13 cellular contexts compared by ENCODE assay signal in genomic region chr21:38349111-38349746, GRCh38.
DNase-seq lines count a peak whose midpoint lies in the region; ATAC-seq, FAIRE-seq and TF ChIP-seq lines count a peak whose summit lies in the region.
"Had no signal": no experiment of that assay in that cellular context is flagged by ENCODE, and none has a peak within 500 bp of the region (broad histone marks: within the 10 kb centered on the region; RNA-seq: fewer than 3 reads in every experiment).

No MANE protein-coding gene starts in this region.

- H3K4me3 Mint-ChIP-seq in activated CD8-positive, alpha-beta T cell treated with anti-CD3 and anti-CD28 coated beads for 36 hours = no peak overlapping the region
- no peak overlapping the region for H3K4me3 Mint-ChIP-seq in activated CD8-positive, alpha-beta T cell treated with anti-CD3 and anti-CD28 coated beads, Interleukin-2, amount 10 ng/mL, durations not matched to agents 7 days and 5 days
- H3K4me3 Mint-ChIP-seq in stimulated activated naive CD8-positive, alpha-beta T cell treated with anti-CD3 and anti-CD28 coated beads, Interleukin-15, amount 100 ng/mL, for 72 hours = peak overlapping the region in 1 of 2 donors; percentile 27
- H3K4me3 Mint-ChIP-seq in immature natural killer cell = no peak overlapping the region
- H3K4me3 Mint-ChIP-seq: stimulated activated memory B cell treated with anti-CD40 and anti-IgM and Interleukin-4, amounts not matched to agents 10 μg/mL and 1 μg/mL and 100 μg/mL, for 72 hours had no signal

- H3K9me3 ChIP-seq in upper lobe of right lung = no peaks in the 10 kb centered on the region

- no peak for FAIRE-seq in urothelium cell line (lab: Jason Lieb, UNC)

- H3K27ac Mint-ChIP-seq in activated CD8-positive, alpha-beta T cell treated with anti-CD3 and anti-CD28 coated beads for 36 hours = no peak overlapping the region
- H3K27ac Mint-ChIP-seq in activated CD8-positive, alpha-beta T cell treated with anti-CD3 and anti-CD28 coated beads, Interleukin-2, amount 10 ng/mL, durations not matched to agents 7 days and 5 days = no peak overlapping the region
- peak overlapping the region; percentile 40 to 74 for H3K27ac Mint-ChIP-seq in stimulated activated naive CD8-positive, alpha-beta T cell treated with anti-CD3 and anti-CD28 coated beads, Interleukin-15, amount 100 ng/mL, for 72 hours
- no peak overlapping the region for H3K27ac Mint-ChIP-seq in immature natural killer cell
- H3K27ac Mint-ChIP-seq: stimulated activated memory B cell treated with anti-CD40 and anti-IgM and Interleukin-4, amounts not matched to agents 10 μg/mL and 1 μg/mL and 100 μg/mL, for 72 hours had no signal

- H3K36me3 ChIP-seq in upper lobe of right lung = no peaks in the 10 kb centered on the region
- H3K36me3 ChIP-seq: cardiac muscle cell had no signal

- no peaks in the 10 kb centered on the region for H3K27me3 Mint-ChIP-seq in activated CD8-positive, alpha-beta T cell treated with anti-CD3 and anti-CD28 coated beads for 36 hours
- H3K27me3 Mint-ChIP-seq in activated CD8-positive, alpha-beta T cell treated with anti-CD3 and anti-CD28 coated beads, Interleukin-2, amount 10 ng/mL, durations not matched to agents 7 days and 5 days (ENCODE audit: low read depth) = peaks cover 5% of the 10 kb centered on the region
- H3K27me3 Mint-ChIP-seq in stimulated activated naive CD8-positive, alpha-beta T cell treated with anti-CD3 and anti-CD28 coated beads, Interleukin-15, amount 100 ng/mL, for 72 hours = peaks cover 11% of the 10 kb centered on the region
- H3K27me3 Mint-ChIP-seq in immature natural killer cell (ENCODE audit: low read depth in 3 of 3) = peaks cover 0 to 4% (median 3%) of the 10 kb centered on the region in 3 donors
- H3K27me3 Mint-ChIP-seq: stimulated activated memory B cell treated with anti-CD40 and anti-IgM and Interleukin-4, amounts not matched to agents 10 μg/mL and 1 μg/mL and 100 μg/mL, for 72 hours had no signal

- H3K27me3 ChIP-seq in upper lobe of right lung = no peaks in the 10 kb centered on the region
- H3K27me3 ChIP-seq: cardiac muscle cell had no signal

- DNase-seq in activated CD8-positive, alpha-beta T cell treated with anti-CD3 and anti-CD28 coated beads for 36 hours = peak; percentile 11
- no peak for DNase-seq in activated CD8-positive, alpha-beta T cell treated with anti-CD3 and anti-CD28 coated beads, Interleukin-2, amount 10 ng/mL, durations not matched to agents 7 days and 5 days
- DNase-seq in RPMI7951 (ENCODE audit: low read depth) = peak; percentile 79
- DNase-seq in fibroblast of mammary gland (ENCODE audit: low read depth) = peak; percentile 58
- DNase-seq in stimulated activated naive CD8-positive, alpha-beta T cell treated with anti-CD3 and anti-CD28 coated beads, Interleukin-15, amount 100 ng/mL, for 72 hours = no peak
- DNase-seq in upper lobe of right lung = no peak
- no peak for DNase-seq in urothelium cell line (ENCODE audit: low spot score)
- no peak for DNase-seq in immature natural killer cell
- DNase-seq: activated CD4-positive, CD25-positive, alpha-beta regulatory T cell; NCI-H146; stimulated activated CD4-positive, alpha-beta T cell treated with anti-CD3 and anti-CD28 coated beads, Interleukin-12 subunit alpha, Interleukin-12 subunit beta, amount 100 ng/mL, for 4 hours had no signal

- no peaks in the 10 kb centered on the region for H3K36me3 Mint-ChIP-seq in activated CD8-positive, alpha-beta T cell treated with anti-CD3 and anti-CD28 coated beads for 36 hours (ENCODE audit: low read depth)
- H3K36me3 Mint-ChIP-seq in activated CD8-positive, alpha-beta T cell treated with anti-CD3 and anti-CD28 coated beads, Interleukin-2, amount 10 ng/mL, durations not matched to agents 7 days and 5 days (ENCODE audit: low read depth) = no peaks in the 10 kb centered on the region
- H3K36me3 Mint-ChIP-seq in immature natural killer cell = no peaks in the 10 kb centered on the region
- H3K36me3 Mint-ChIP-seq: stimulated activated memory B cell treated with anti-CD40 and anti-IgM and Interleukin-4, amounts not matched to agents 10 μg/mL and 1 μg/mL and 100 μg/mL, for 72 hours had no signal

- H3K4me3 ChIP-seq in fibroblast of mammary gland (ENCODE audit: control insufficient read depth, low read depth, low read length) (no peak overlapping the region), upper lobe of right lung (no peak overlapping the region)
- H3K4me3 ChIP-seq: cardiac muscle cell had no signal

- CTCF ChIA-PET in activated CD8-positive, alpha-beta T cell treated with anti-CD3 and anti-CD28 coated beads for 36 hours (lab: Charles Lee) = no interaction called here
- CTCF ChIA-PET in activated CD8-positive, alpha-beta T cell treated with anti-CD3 and anti-CD28 coated beads, Interleukin-2, amount 10 ng/mL, durations not matched to agents 7 days and 5 days (lab: Charles Lee) = no interaction called here

- H3K27ac ChIP-seq in upper lobe of right lung = no peak overlapping the region
- H3K27ac ChIP-seq: cardiac muscle cell had no signal

- intact Hi-C loops in activated CD8-positive, alpha-beta T cell treated with anti-CD3 and anti-CD28 coated beads for 36 hours (cut with micrococcal nuclease) = no loop called here
- intact Hi-C loops in upper lobe of right lung (cut with DNase I) = no loop called here

- H3K4me1 ChIP-seq in upper lobe of right lung = peaks cover 18% of the 10 kb centered on the region

- no peaks in the 10 kb centered on the region for H3K9me3 Mint-ChIP-seq in activated CD8-positive, alpha-beta T cell treated with anti-CD3 and anti-CD28 coated beads for 36 hours
- H3K9me3 Mint-ChIP-seq in activated CD8-positive, alpha-beta T cell treated with anti-CD3 and anti-CD28 coated beads, Interleukin-2, amount 10 ng/mL, durations not matched to agents 7 days and 5 days (ENCODE audit: insufficient read depth) = no peaks in the 10 kb centered on the region
- H3K9me3 Mint-ChIP-seq in stimulated activated naive CD8-positive, alpha-beta T cell treated with anti-CD3 and anti-CD28 coated beads, Interleukin-15, amount 100 ng/mL, for 72 hours = peaks cover 0 to 6% of the 10 kb centered on the region in 2 donors
- no peaks in the 10 kb centered on the region for H3K9me3 Mint-ChIP-seq in immature natural killer cell

- H3K4me1 Mint-ChIP-seq in activated CD8-positive, alpha-beta T cell treated with anti-CD3 and anti-CD28 coated beads for 36 hours (ENCODE audit: low read depth) = peaks cover 9% of the 10 kb centered on the region
- no peaks in the 10 kb centered on the region for H3K4me1 Mint-ChIP-seq in activated CD8-positive, alpha-beta T cell treated with anti-CD3 and anti-CD28 coated beads, Interleukin-2, amount 10 ng/mL, durations not matched to agents 7 days and 5 days (ENCODE audit: low read depth)
- H3K4me1 Mint-ChIP-seq in stimulated activated naive CD8-positive, alpha-beta T cell treated with anti-CD3 and anti-CD28 coated beads, Interleukin-15, amount 100 ng/mL, for 72 hours = peaks cover 21% of the 10 kb centered on the region
- no peaks in the 10 kb centered on the region for H3K4me1 Mint-ChIP-seq in immature natural killer cell
- H3K4me1 Mint-ChIP-seq: stimulated activated memory B cell treated with anti-CD40 and anti-IgM and Interleukin-4, amounts not matched to agents 10 μg/mL and 1 μg/mL and 100 μg/mL, for 72 hours had no signal

- POLR2A ChIA-PET in activated CD8-positive, alpha-beta T cell treated with anti-CD3 and anti-CD28 coated beads for 36 hours (lab: Charles Lee) = no interaction called here
- POLR2A ChIA-PET in activated CD8-positive, alpha-beta T cell treated with anti-CD3 and anti-CD28 coated beads, Interleukin-2, amount 10 ng/mL, durations not matched to agents 7 days and 5 days (lab: Charles Lee) = no interaction called here

- no peak for TF ChIP-seq CTCF in activated CD8-positive, alpha-beta T cell treated with anti-CD3 and anti-CD28 coated beads for 36 hours (IDR thresholded peaks at IDR 0.05)
- TF ChIP-seq CTCF in fibroblast of mammary gland (conservative IDR thresholded peaks at IDR 0.05; ENCODE audit: control insufficient read depth, insufficient read depth, low read depth, low read length) (no peak), upper lobe of right lung (IDR thresholded peaks at IDR 0.05) (no peak)

- peak; percentile 39 for ATAC-seq in activated CD8-positive, alpha-beta T cell treated with anti-CD3 and anti-CD28 coated beads for 36 hours
- ATAC-seq in activated CD8-positive, alpha-beta T cell treated with anti-CD3 and anti-CD28 coated beads, Interleukin-2, amount 10 ng/mL, durations not matched to agents 7 days and 5 days = no peak
- ATAC-seq in stimulated activated naive CD8-positive, alpha-beta T cell treated with anti-CD3 and anti-CD28 coated beads, Interleukin-15, amount 100 ng/mL, for 72 hours = peak; percentile 70
- ATAC-seq in upper lobe of right lung = no peak
- ATAC-seq: stimulated activated memory B cell treated with anti-CD40 and anti-IgM and Interleukin-4, amounts not matched to agents 10 μg/mL and 1 μg/mL and 100 μg/mL, for 72 hours had no signal

Comparison
In these comparisons a context has a peak if more than half of its experiments do, and no peak if none do; other contexts are left out.
1. ATAC-seq: peak in activated CD8-positive, alpha-beta T cell treated with anti-CD3 and anti-CD28 coated beads for 36 hours (single experiment) and stimulated activated naive CD8-positive, alpha-beta T cell treated with anti-CD3 and anti-CD28 coated beads, Interleukin-15, amount 100 ng/mL, for 72 hours (single experiment); none in activated CD8-positive, alpha-beta T cell treated with anti-CD3 and anti-CD28 coated beads, Interleukin-2, amount 10 ng/mL, durations not matched to agents 7 days and 5 days (single experiment) and upper lobe of right lung (single experiment).
2. DNase-seq: peak in activated CD8-positive, alpha-beta T cell treated with anti-CD3 and anti-CD28 coated beads for 36 hours (single experiment), RPMI7951 (single experiment) and fibroblast of mammary gland (single experiment); none in activated CD8-positive, alpha-beta T cell treated with anti-CD3 and anti-CD28 coated beads, Interleukin-2, amount 10 ng/mL, durations not matched to agents 7 days and 5 days (single experiment), stimulated activated naive CD8-positive, alpha-beta T cell treated with anti-CD3 and anti-CD28 coated beads, Interleukin-15, amount 100 ng/mL, for 72 hours (0 of 2), upper lobe of right lung (single experiment), urothelium cell line (single experiment) and immature natural killer cell (0 of 3).
3. H3K27ac Mint-ChIP-seq: peak in stimulated activated naive CD8-positive, alpha-beta T cell treated with anti-CD3 and anti-CD28 coated beads, Interleukin-15, amount 100 ng/mL, for 72 hours (2 of 2); none in activated CD8-positive, alpha-beta T cell treated with anti-CD3 and anti-CD28 coated beads for 36 hours (single experiment), activated CD8-positive, alpha-beta T cell treated with anti-CD3 and anti-CD28 coated beads, Interleukin-2, amount 10 ng/mL, durations not matched to agents 7 days and 5 days (single experiment) and immature natural killer cell (0 of 6).